Comparison of ENCODE assay signal across 17 cellular contexts in the genomic region with DNA sequence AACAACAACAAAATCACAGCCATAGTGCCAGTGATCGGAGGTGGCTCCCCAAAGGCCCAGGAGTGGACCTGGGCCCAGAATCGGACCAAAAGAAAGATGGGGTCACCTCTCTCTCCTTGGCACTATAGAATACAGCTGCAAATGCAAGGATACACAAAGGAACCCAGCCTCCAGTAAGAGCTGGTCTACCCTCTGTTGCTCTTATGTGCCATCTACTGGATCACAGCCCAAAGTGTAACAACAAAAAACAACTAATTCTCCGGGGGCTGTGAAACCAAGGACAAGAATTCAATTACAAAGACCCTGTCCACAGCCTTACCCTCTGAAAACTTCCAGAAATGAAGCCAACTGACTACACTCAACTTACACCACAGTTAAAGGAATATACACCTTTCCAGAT. TPM values are rescaled to one million over a fixed set of nuclear protein-coding genes. Genes with fewer than 3 reads are reported as not detected.
A peak's percentile ranks its signal among the peaks of the same experiment; 100 is the strongest.
DNase-seq lines count a peak whose midpoint lies in the region; ATAC-seq and TF ChIP-seq lines count a peak whose summit lies in the region.
"Had no signal": no experiment of that assay in that cellular context is flagged by ENCODE, and none has a peak within 500 bp of the region (broad histone marks: within the 10 kb centered on the region; RNA-seq: fewer than 3 reads in every experiment).

No MANE protein-coding gene starts in this region.

- H3K9ac ChIP-seq in MM.1S (ENCODE audit: low read length) = no peak overlapping the region

- intact Hi-C loops in mucosa of descending colon (cut with DNase I, micrococcal nuclease) = no loop called here
- intact Hi-C loops in vagina (cut with DNase I) = no loop called here

- H2AFZ ChIP-seq in MM.1S (ENCODE audit: low read length) = no peak overlapping the region

- H3K4me3 Mint-ChIP-seq in brain = no peak overlapping the region
- H3K4me3 Mint-ChIP-seq: effector memory CD8-positive, alpha-beta T cell had no signal

- H3K27me3 ChIP-seq in MM.1S (replicated peaks; ENCODE audit: insufficient read depth, low read length) (no peaks in the 10 kb centered on the region), vagina (no peaks in the 10 kb centered on the region)
- H3K27me3 ChIP-seq: tibial nerve had no signal

- H3K9me3 ChIP-seq in MM.1S (replicated peaks; ENCODE audit: insufficient read depth, low read length) (no peaks in the 10 kb centered on the region), mucosa of descending colon (no peaks in the 10 kb centered on the region), vagina (no peaks in the 10 kb centered on the region)

- peaks cover 3% of the 10 kb centered on the region for H3K27me3 Mint-ChIP-seq in brain
- H3K27me3 Mint-ChIP-seq: effector memory CD8-positive, alpha-beta T cell had no signal

- peaks cover 6 to 27% (median 24%) of the 10 kb centered on the region in 5 experiments for H3K9me3 Mint-ChIP-seq in brain

- H3K4me2 ChIP-seq in MM.1S (ENCODE audit: low read depth, low read length) = no peak overlapping the region
- H3K4me2 ChIP-seq: smooth muscle cell had no signal

- H3K27ac Mint-ChIP-seq in brain = no peak overlapping the region
- H3K27ac Mint-ChIP-seq: effector memory CD8-positive, alpha-beta T cell had no signal

- H3K36me3 Mint-ChIP-seq in brain = no peaks in the 10 kb centered on the region

- no peaks in the 10 kb centered on the region for H3K9me2 ChIP-seq in MM.1S (replicated peaks; ENCODE audit: insufficient read depth, low read length)

- no peaks in the 10 kb centered on the region for H4K20me1 ChIP-seq in MM.1S (ENCODE audit: insufficient read depth, low read length)

- no peaks in the 10 kb centered on the region for H3K79me2 ChIP-seq in MM.1S (ENCODE audit: low read length)

- no peaks in the 10 kb centered on the region for H3F3A ChIP-seq in MM.1S (ENCODE audit: insufficient read depth, low read length)

- ATAC-seq in mucosa of descending colon = peak; percentile 49
- no peak for ATAC-seq in stimulated activated naive CD8-positive, alpha-beta T cell treated with anti-CD3 and anti-CD28 coated beads, Interleukin-15, Interleukin-2, amounts not matched to agents 100 U/mL and 50 U/mL, for 24 hours
- ATAC-seq: effector memory CD8-positive, alpha-beta T cell had no signal

- H3K4me1 Mint-ChIP-seq in brain = no peaks in the 10 kb centered on the region

- TF ChIP-seq CTCF in MM.1S (IDR thresholded peaks at IDR 0.05; ENCODE audit: low read length) = 0 out of 2 replicates have a peak, but pooled peaks have one; percentile 7
- TF ChIP-seq CTCF in brain (conservative IDR thresholded peaks at IDR 0.05) = peak; percentile 38 to 51
- no peak for TF ChIP-seq CTCF in mucosa of descending colon (IDR thresholded peaks at IDR 0.05)
- TF ChIP-seq CTCF in vagina (IDR thresholded peaks at IDR 0.05) = no peak

- H3K27ac ChIP-seq in MM.1S (ENCODE audit: low read length) (no peak overlapping the region), vagina (no peak overlapping the region)
- H3K27ac ChIP-seq: left ventricle myocardium inferior, tibial nerve had no signal

- no peak for TF ChIP-seq POLR2A in vagina (IDR thresholded peaks at IDR 0.05)

- H3K36me3 ChIP-seq in MM.1S (replicated peaks; ENCODE audit: insufficient read depth, low read length) = no peaks in the 10 kb centered on the region
- H3K36me3 ChIP-seq in mucosa of descending colon (ENCODE audit: low read depth) = no peaks in the 10 kb centered on the region
- H3K36me3 ChIP-seq in vagina = no peaks in the 10 kb centered on the region
- H3K36me3 ChIP-seq: left ventricle myocardium inferior, tibial nerve had no signal

- DNase-seq in NCI-H1417 (lab: John Stamatoyannopoulos, UW) = peak in 2 of 3 experiments; percentile 18 to 56
- DNase-seq in NCI-H1417 treated with DMSO at 0.1 percent for 48 hours (lab: John Stamatoyannopoulos, UW) = no peak
- no peak for DNase-seq in MM.1S
- no peak for DNase-seq in mucosa of descending colon
- no peak for DNase-seq in vagina (ENCODE audit: extremely low spot score in 2 of 2)
- DNase-seq in activated CD8-positive, alpha-beta memory T cell treated with anti-CD3 and anti-CD28 coated beads for 24 hours = no peak
- DNase-seq in stimulated activated naive CD8-positive, alpha-beta T cell treated with anti-CD3 and anti-CD28 coated beads, Interleukin-15, Interleukin-2, amounts not matched to agents 100 U/mL and 50 U/mL, for 24 hours = no peak
- DNase-seq: anterior cingulate cortex; DMS153; effector memory CD8-positive, alpha-beta T cell; KG1; left ventricle myocardium inferior; NCI-H226; SIG-M5 had no signal

- H3K4me1 ChIP-seq in MM.1S (ENCODE audit: low read length) (no peaks in the 10 kb centered on the region), mucosa of descending colon (ENCODE audit: low read depth) (no peaks in the 10 kb centered on the region), vagina (no peaks in the 10 kb centered on the region)
- H3K4me1 ChIP-seq: left ventricle myocardium inferior, tibial nerve had no signal

- no peak overlapping the region for H3K4me3 ChIP-seq in MM.1S (ENCODE audit: low read length)
- no peak overlapping the region for H3K4me3 ChIP-seq in mucosa of descending colon
- no peak overlapping the region for H3K4me3 ChIP-seq in vagina
- H3K4me3 ChIP-seq: left ventricle myocardium inferior, smooth muscle cell, tibial nerve had no signal

RNA-seq across cellular contexts. Expression of gene OR8G5, which starts 21.6 kb away (rescaled TPM):
- not detected for polyA plus RNA-seq in brain (ENCODE audit: insufficient read depth, low read depth, low replicate concordance)
- not detected for total RNA-seq in mucosa of descending colon
- not detected for total RNA-seq in vagina
- total RNA-seq: left ventricle myocardium inferior, smooth muscle cell, tibial nerve had no signal
- polyA plus RNA-seq: smooth muscle cell had no signal

RNA-seq across cellular contexts. Expression of gene OR8D1, which starts 35.9 kb away (rescaled TPM):
- polyA plus RNA-seq in brain (ENCODE audit: insufficient read depth, low read depth, low replicate concordance) = not detected
- total RNA-seq in mucosa of descending colon = under 1 TPM in 1 of 3 donors, not detected in 2; 0.29 TPM
- total RNA-seq in vagina = not detected
- total RNA-seq: left ventricle myocardium inferior, smooth muscle cell, tibial nerve had no signal
- polyA plus RNA-seq: smooth muscle cell had no signal

RNA-seq across cellular contexts. Expression of gene OR8G1, which starts 36.9 kb away (rescaled TPM):
- polyA plus RNA-seq in brain (ENCODE audit: insufficient read depth, low read depth, low replicate concordance) = not detected
- total RNA-seq in mucosa of descending colon (not detected), vagina (not detected)
- total RNA-seq: left ventricle myocardium inferior, smooth muscle cell, tibial nerve had no signal
- polyA plus RNA-seq: smooth muscle cell had no signal

RNA-seq across cellular contexts. Expression of gene OR8D2, which starts 42.2 kb away (rescaled TPM):
- polyA plus RNA-seq in brain (ENCODE audit: insufficient read depth, low read depth, low replicate concordance) = not detected
- total RNA-seq in mucosa of descending colon = not detected
- total RNA-seq in vagina = not detected
- total RNA-seq: left ventricle myocardium inferior, smooth muscle cell, tibial nerve had no signal
- polyA plus RNA-seq: smooth muscle cell had no signal

Comparison
In these comparisons a context has a peak if more than half of its experiments do, and no peak if none do; other contexts are left out.
1. DNase-seq: peak in NCI-H1417 (2 of 3); none in NCI-H1417 treated with DMSO at 0.1 percent for 48 hours (single experiment), MM.1S (single experiment), mucosa of descending colon (0 of 3), vagina (0 of 2), activated CD8-positive, alpha-beta memory T cell treated with anti-CD3 and anti-CD28 coated beads for 24 hours (single experiment) and stimulated activated naive CD8-positive, alpha-beta T cell treated with anti-CD3 and anti-CD28 coated beads, Interleukin-15, Interleukin-2, amounts not matched to agents 100 U/mL and 50 U/mL, for 24 hours (single experiment).
2. CTCF ChIP-seq: peak in MM.1S (single experiment) and brain (2 of 2); none in mucosa of descending colon (single experiment) and vagina (0 of 3).